Comparison of ENCODE assay signal across 30 cellular contexts in the genomic region with DNA sequence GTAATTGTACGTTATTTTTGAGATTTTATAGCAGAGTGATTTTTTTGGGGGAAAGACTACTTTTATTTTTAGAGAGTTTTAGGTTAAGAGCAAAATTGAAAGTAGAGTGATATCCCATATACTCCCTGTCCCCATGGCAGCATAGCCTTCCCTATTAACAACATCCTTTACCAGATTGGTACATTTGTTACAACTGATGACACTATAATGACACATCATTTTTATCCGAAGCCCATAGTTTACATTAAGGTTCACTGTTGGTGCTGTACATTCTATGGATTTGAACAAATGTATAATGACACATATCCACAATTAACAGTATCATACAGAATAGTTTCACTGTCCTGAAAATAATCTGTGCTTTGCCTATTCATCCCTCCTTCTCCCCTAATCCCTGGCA.
"Had no signal": no experiment of that assay in that cellular context is flagged by ENCODE, and none has a peak within 500 bp of the region (broad histone marks: within the 10 kb centered on the region; RNA-seq: fewer than 3 reads in every experiment).

No MANE protein-coding gene starts in this region.

- FAIRE-seq: kidney had no signal

- H3K4me1 Mint-ChIP-seq: naive B cell; neural crest cell; stimulated activated naive CD8-positive, alpha-beta T cell treated with anti-CD3 and anti-CD28 coated beads, Interleukin-15, amount 100 ng/mL, for 72 hours had no signal

- H3K4me3 Mint-ChIP-seq: mesothelial cell of epicardium; naive B cell; natural killer cell treated with Interleukin-12 subunit alpha and Interleukin-12 subunit beta and Interleukin-15 and Interleukin-18, amount 100 ng/mL, for 72 hours; neural crest cell; stimulated activated naive CD8-positive, alpha-beta T cell treated with anti-CD3 and anti-CD28 coated beads, Interleukin-15, amount 100 ng/mL, for 72 hours had no signal

- H3K27me3 ChIP-seq: colonic mucosa, gastroesophageal sphincter, heart left ventricle, hepatocyte, left lung, neutrophil, suprapubic skin, transverse colon, upper lobe of right lung, uterus had no signal

- H3K36me3 ChIP-seq: colonic mucosa, gastroesophageal sphincter, heart left ventricle, left lung, neutrophil, suprapubic skin, transverse colon, upper lobe of right lung, uterus had no signal

- H3K4me1 ChIP-seq: colonic mucosa, gastroesophageal sphincter, left lung, suprapubic skin, transverse colon, upper lobe of right lung, uterus had no signal

- H3K9ac ChIP-seq: parathyroid adenoma had no signal

- H3K36me3 Mint-ChIP-seq: mesothelial cell of epicardium; naive B cell; natural killer cell treated with Interleukin-12 subunit alpha and Interleukin-12 subunit beta and Interleukin-15 and Interleukin-18, amount 100 ng/mL, for 72 hours had no signal

- H3K27ac ChIP-seq: colonic mucosa, epithelial cell of prostate, gastroesophageal sphincter, heart left ventricle, hepatocyte, left lung, neutrophil, parathyroid adenoma, suprapubic skin, transverse colon, upper lobe of right lung, uterus had no signal

- H3K27me3 Mint-ChIP-seq: naive B cell; natural killer cell treated with Interleukin-12 subunit alpha and Interleukin-12 subunit beta and Interleukin-15 and Interleukin-18, amount 100 ng/mL, for 72 hours; progenitor cell of endocrine pancreas; stimulated activated naive CD8-positive, alpha-beta T cell treated with anti-CD3 and anti-CD28 coated beads, Interleukin-15, amount 100 ng/mL, for 72 hours had no signal

- H3K4me3 ChIP-seq: colonic mucosa, gastroesophageal sphincter, heart left ventricle, hepatocyte, left lung, mucosa of descending colon, smooth muscle cell, suprapubic skin, transverse colon, upper lobe of right lung, uterus had no signal

- DNase-seq: colonic mucosa; dermis blood vessel endothelial cell; effector memory CD4-positive, alpha-beta T cell; heart left ventricle; kidney; left cardiac atrium; mesenchymal stem cell; mucosa of descending colon; naive B cell; stimulated activated CD4-positive, alpha-beta T cell treated with anti-CD3 and anti-CD28 coated beads, Interleukin-12 subunit alpha, Interleukin-12 subunit beta, amount 100 ng/mL, for 4 hours; stimulated activated CD4-positive, alpha-beta T cell treated with anti-CD3 and anti-CD28 coated beads, Interleukin-1b, Interleukin-23, amount 100 ng/mL, for 48 hours; stimulated activated CD4-positive, alpha-beta T cell treated with anti-CD3 and anti-CD28 coated beads, Interleukin-4, amount 100 ng/mL, for 1 hour; stimulated activated CD8-positive, alpha-beta memory T cell treated with anti-CD3 and anti-CD28 coated beads, Interleukin-4, amount 100 ng/mL, for 48 hours; stimulated activated naive CD4-positive, alpha-beta T cell; stimulated activated naive CD8-positive, alpha-beta T cell treated with anti-CD3 and anti-CD28 coated beads, Interleukin-15, amount 100 ng/mL, for 72 hours; transverse colon; upper lobe of right lung; uterus had no signal

- H3K9me3 ChIP-seq: colonic mucosa, gastroesophageal sphincter, heart left ventricle, left lung, mucosa of descending colon, neutrophil, suprapubic skin, transverse colon, upper lobe of right lung, uterus had no signal

- H3K27ac Mint-ChIP-seq: mesothelial cell of epicardium; naive B cell; natural killer cell treated with Interleukin-12 subunit alpha and Interleukin-12 subunit beta and Interleukin-15 and Interleukin-18, amount 100 ng/mL, for 72 hours; progenitor cell of endocrine pancreas; stimulated activated naive CD8-positive, alpha-beta T cell treated with anti-CD3 and anti-CD28 coated beads, Interleukin-15, amount 100 ng/mL, for 72 hours had no signal

- H3K9me3 Mint-ChIP-seq: natural killer cell treated with Interleukin-12 subunit alpha and Interleukin-12 subunit beta and Interleukin-15 and Interleukin-18, amount 100 ng/mL, for 72 hours; stimulated activated naive CD8-positive, alpha-beta T cell treated with anti-CD3 and anti-CD28 coated beads, Interleukin-15, amount 100 ng/mL, for 72 hours had no signal
